4 cellular contexts compared by ENCODE assay signal in the genomic region with DNA sequence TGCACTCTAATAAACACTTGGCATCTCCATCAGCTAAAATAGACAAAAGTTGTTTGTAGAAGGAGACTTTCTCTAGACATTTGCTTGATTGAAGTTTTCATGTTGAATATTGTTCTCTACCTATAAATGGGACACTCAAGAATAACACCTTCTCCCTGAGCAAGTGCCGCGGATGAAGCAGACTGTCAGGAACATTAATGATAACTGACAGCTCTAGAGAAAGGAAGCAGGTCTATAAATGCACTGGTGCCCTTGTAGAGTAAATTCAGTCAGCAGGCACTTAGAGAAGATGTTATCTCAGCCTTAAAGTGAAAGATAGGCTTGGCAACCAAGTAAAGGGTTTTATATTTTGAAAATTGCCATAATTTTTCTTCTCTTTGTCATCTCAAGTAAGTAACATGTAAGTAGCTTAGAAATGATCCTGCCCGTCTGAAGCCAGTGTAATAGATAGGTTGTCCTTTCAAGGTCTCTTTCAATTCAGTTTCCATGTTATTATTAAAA.
"Had no signal": no experiment of that assay in that cellular context is flagged by ENCODE, and none has a peak within 500 bp of the region (broad histone marks: within the 10 kb centered on the region; RNA-seq: fewer than 3 reads in every experiment).

No MANE protein-coding gene starts in this region.

- H3K4me3 ChIP-seq: K562 had no signal

- DNase-seq: IMR-90, KBM-7 had no signal

- H3K27ac ChIP-seq: HL-60 had no signal
